1 cellular context compared by ENCODE assay signal in genomic region chr3:106379251-106379750, GRCh38.
TF ChIP-seq lines count a peak whose summit lies in the region.

No MANE protein-coding gene starts in this region.

TF ChIP-seq in GM23338, 12 proteins besides CTCF, POLR2A, EP300 and RAD21 (continued from another document):
- TF ChIP-seq ZNF462 (CRISPR knock-in tag; IDR thresholded peaks at IDR 0.05) (no peak), EZH2phosphoT487 (IDR thresholded peaks at IDR 0.05; ENCODE audit: unreplicated experiment) (no peak), REST (IDR thresholded peaks at IDR 0.05; ENCODE audit: unreplicated experiment) (no peak), NANOG (IDR thresholded peaks at IDR 0.05; ENCODE audit: borderline replicate concordance) (no peak), POLR2AphosphoS5 (IDR thresholded peaks at IDR 0.05; ENCODE audit: low read depth) (no peak), STAT1 (IDR thresholded peaks at IDR 0.05; ENCODE audit: unreplicated experiment) (no peak)
